Comparison of ENCODE assay signal across 1 cellular context in genomic region chr3:50254577-50255250, GRCh38.
TF ChIP-seq lines count a peak whose summit lies in the region.

No MANE protein-coding gene starts in this region.

TF ChIP-seq in K562, 482 proteins besides CTCF, POLR2A, EP300 and RAD21:
- TF ChIP-seq, protein P1, sequence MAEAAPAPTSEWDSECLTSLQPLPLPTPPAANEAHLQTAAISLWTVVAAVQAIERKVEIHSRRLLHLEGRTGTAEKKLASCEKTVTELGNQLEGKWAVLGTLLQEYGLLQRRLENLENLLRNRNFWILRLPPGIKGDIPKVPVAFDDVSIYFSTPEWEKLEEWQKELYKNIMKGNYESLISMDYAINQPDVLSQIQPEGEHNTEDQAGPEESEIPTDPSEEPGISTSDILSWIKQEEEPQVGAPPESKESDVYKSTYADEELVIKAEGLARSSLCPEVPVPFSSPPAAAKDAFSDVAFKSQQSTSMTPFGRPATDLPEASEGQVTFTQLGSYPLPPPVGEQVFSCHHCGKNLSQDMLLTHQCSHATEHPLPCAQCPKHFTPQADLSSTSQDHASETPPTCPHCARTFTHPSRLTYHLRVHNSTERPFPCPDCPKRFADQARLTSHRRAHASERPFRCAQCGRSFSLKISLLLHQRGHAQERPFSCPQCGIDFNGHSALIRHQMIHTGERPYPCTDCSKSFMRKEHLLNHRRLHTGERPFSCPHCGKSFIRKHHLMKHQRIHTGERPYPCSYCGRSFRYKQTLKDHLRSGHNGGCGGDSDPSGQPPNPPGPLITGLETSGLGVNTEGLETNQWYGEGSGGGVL (CRISPR knock-in tag; IDR thresholded peaks at IDR 0.05): no peak
- TF ChIP-seq CREM (IDR thresholded peaks at IDR 0.05; ENCODE audit: low read depth) (peak; percentile 55; the same call in 1 of the 2 replicates), GABPB1 (CRISPR knock-in tag; IDR thresholded peaks at IDR 0.05) (0 out of 2 replicates have a peak, but pooled peaks have one; percentile 27), SPI1 (IDR thresholded peaks at IDR 0.05; ENCODE audit: borderline replicate concordance, low read depth, low read length) (peak; percentile 67), CREB1 (IDR thresholded peaks at IDR 0.05) (peak; percentile 45), CREB1 (CRISPR knock-in tag; IDR thresholded peaks at IDR 0.05) (no peak), HES1 (IDR thresholded peaks at IDR 0.05; ENCODE audit: low read depth) (no peak)
